Comparison of ENCODE assay signal across 11 cellular contexts in genomic region chr1:232962761-232963357, GRCh38. TPM values are rescaled to one million over a fixed set of nuclear protein-coding genes. Genes with fewer than 3 reads are reported as not detected.
A peak's percentile ranks its signal among the peaks of the same experiment; 100 is the strongest.
DNase-seq lines count a peak whose midpoint lies in the region; ATAC-seq and TF ChIP-seq lines count a peak whose summit lies in the region.
"Had no signal": no experiment of that assay in that cellular context is flagged by ENCODE, and none has a peak within 500 bp of the region (broad histone marks: within the 10 kb centered on the region; RNA-seq: fewer than 3 reads in every experiment).

No MANE protein-coding gene starts in this region.

- intact Hi-C loops in colonic mucosa (cut with DNase I) (loop anchor here (5.0 kb wide), 1 partner anchor 331 kb away; the partner anchor contains the start of gene SIPA1L2), transverse colon (cut with DNase I; ENCODE audit: low total_unique reads) (no loop called here)

- H3K9me3 Mint-ChIP-seq in naive thymus-derived CD8-positive, alpha-beta T cell = peaks cover 0 to 11% (median 6%) of the 10 kb centered on the region in 9 donors

- no peak overlapping the region for H2BK15ac ChIP-seq in mesenchymal stem cell (ENCODE audit: low read depth, poor library complexity, severe bottlenecking)

- peaks cover 39% of the 10 kb centered on the region for H3K79me1 ChIP-seq in mesenchymal stem cell (replicated peaks; ENCODE audit: low read length, poor library complexity, severe bottlenecking)

- no peak overlapping the region for H3K18ac ChIP-seq in mesenchymal stem cell (ENCODE audit: low read depth in 1 of 2, low read length in 2 of 2)

- H4K8ac ChIP-seq in mesenchymal stem cell (ENCODE audit: low read length) = no peak overlapping the region

- no peak overlapping the region for H2BK120ac ChIP-seq in mesenchymal stem cell (ENCODE audit: low read depth, low read length)

- no peak for TF ChIP-seq EP300 in transverse colon (IDR thresholded peaks at IDR 0.05; ENCODE audit: low read depth)

- no peak overlapping the region for H3K14ac ChIP-seq in mesenchymal stem cell (ENCODE audit: low read length in 2 of 2)

- in situ Hi-C loops in transverse colon (cut with MboI; ENCODE audit: low pct_ligation_motif_present in 1 of 4, low pct_unique_long_range_greater_than_20kb in 1 of 4, low sequenced_read_pairs in 3 of 4) = loop anchor here in 2 of 4 donors (25.0 kb wide), 1 partner anchor 326 kb away; the partner anchor contains the start of gene SIPA1L2 (in 2 of the 2)

- H3K9me3 ChIP-seq in colonic mucosa (no peaks in the 10 kb centered on the region), mesenchymal stem cell (ENCODE audit: control insufficient read depth, low read length) (peaks cover 7% of the 10 kb centered on the region), transverse colon (peaks cover 5 to 6% of the 10 kb centered on the region in 2 donors)
- H3K9me3 ChIP-seq: prostate gland, SJSA1 had no signal

- peak overlapping the region in 3 of 10 donors; percentile 55 to 72 (median 57) for H3K4me3 Mint-ChIP-seq in naive thymus-derived CD8-positive, alpha-beta T cell

- no peak overlapping the region for H2AK5ac ChIP-seq in mesenchymal stem cell (ENCODE audit: low read length, severe bottlenecking)

- no peak overlapping the region for H4K91ac ChIP-seq in mesenchymal stem cell (ENCODE audit: low read length)

- H3K27ac Mint-ChIP-seq in naive thymus-derived CD8-positive, alpha-beta T cell = peak overlapping the region in 4 of 10 donors; percentile 11 to 66 (median 54)

- H3K9ac ChIP-seq in colonic mucosa (ENCODE audit: low read depth in 2 of 2, low read length in 2 of 2) (no peak overlapping the region), mesenchymal stem cell (ENCODE audit: low read length) (peak overlapping the region; percentile 83)

- H3K36me3 ChIP-seq in colonic mucosa = no peaks in the 10 kb centered on the region
- peaks cover 32 to 42% of the 10 kb centered on the region in 2 experiments for H3K36me3 ChIP-seq in mesenchymal stem cell (ENCODE audit: control insufficient read depth in 1 of 2, insufficient read depth in 2 of 2, low read depth in 1 of 2, low read length in 2 of 2)
- H3K36me3 ChIP-seq in transverse colon = peaks cover 0 to 19% (median under 1%) of the 10 kb centered on the region in 4 donors
- H3K36me3 ChIP-seq: prostate gland had no signal

- H3K4me1 Mint-ChIP-seq in naive thymus-derived CD8-positive, alpha-beta T cell = peaks cover 14 to 41% (median 34%) of the 10 kb centered on the region in 4 donors

- H3K4me2 ChIP-seq in mesenchymal stem cell (ENCODE audit: low read length, poor library complexity, severe bottlenecking) = no peak overlapping the region

- DNase-seq in M059J (ENCODE audit: low read depth) (peak; percentile 44), colonic mucosa (no peak), mesenchymal stem cell (no peak), transverse colon (no peak), ecto neural progenitor cell (ENCODE audit: low spot score) (no peak), NCI-H146 (lab: John Stamatoyannopoulos, UW) (no peak)
- no peak for DNase-seq in naive thymus-derived CD8-positive, alpha-beta T cell
- DNase-seq: NCI-H2081 treated with DMSO at 0.1 percent for 48 hours, WERI-Rb-1 had no signal

- no peaks in the 10 kb centered on the region for H3K27me3 ChIP-seq in colonic mucosa
- no peaks in the 10 kb centered on the region for H3K27me3 ChIP-seq in mesenchymal stem cell (ENCODE audit: control insufficient read depth in 1 of 2, insufficient read depth in 1 of 2, low read length in 2 of 2)
- H3K27me3 ChIP-seq in transverse colon = no peaks in the 10 kb centered on the region
- H3K27me3 ChIP-seq: SJSA1 had no signal

- H2AFZ ChIP-seq in mesenchymal stem cell (ENCODE audit: low read depth, low read length) = no peak overlapping the region

- POLR2A ChIA-PET in naive thymus-derived CD8-positive, alpha-beta T cell (lab: Charles Lee) = no interaction called here

- 79% methylated on average over 3 of the region's 3 CpGs for WGBS in mesenchymal stem cell
- WGBS in transverse colon (ENCODE audit: low coverage in 1 of 2), 2 donors = 74 to 76% methylated on average over 3 of the region's 3 CpGs

- ATAC-seq in naive thymus-derived CD8-positive, alpha-beta T cell = no peak

- H3K36me3 Mint-ChIP-seq in naive thymus-derived CD8-positive, alpha-beta T cell = peaks cover 14 to 75% (median 39%) of the 10 kb centered on the region in 3 donors

- H3K27ac ChIP-seq in colonic mucosa = peak overlapping the region; percentile 17
- peak overlapping the region; percentile 52 for H3K27ac ChIP-seq in mesenchymal stem cell (ENCODE audit: low read length, poor library complexity, severe bottlenecking)
- peak overlapping the region in 3 of 4 donors; percentile 25 to 31 (median 31) for H3K27ac ChIP-seq in transverse colon
- H3K27ac ChIP-seq: SJSA1, WERI-Rb-1 had no signal

- H3K23ac ChIP-seq in mesenchymal stem cell (ENCODE audit: low read length in 2 of 2) = no peak overlapping the region

- H3K4me3 ChIP-seq in colonic mucosa (no peak overlapping the region), mesenchymal stem cell (ENCODE audit: insufficient read depth in 1 of 2, low read depth in 1 of 2, low read length in 2 of 2) (peak overlapping the region in 1 of 2 experiments; percentile 64), transverse colon (no peak overlapping the region)
- H3K4me3 ChIP-seq: prostate gland, SJSA1 had no signal

- no peaks in the 10 kb centered on the region for H3K27me3 Mint-ChIP-seq in naive thymus-derived CD8-positive, alpha-beta T cell

- TF ChIP-seq CTCF in colonic mucosa (IDR thresholded peaks at IDR 0.05) (no peak), transverse colon (IDR thresholded peaks at IDR 0.05) (no peak)

- no peak overlapping the region for H2BK12ac ChIP-seq in mesenchymal stem cell (ENCODE audit: low read length in 2 of 2)

- H3K4me1 ChIP-seq in colonic mucosa = no peaks in the 10 kb centered on the region
- peaks cover 2% of the 10 kb centered on the region for H3K4me1 ChIP-seq in mesenchymal stem cell (ENCODE audit: control insufficient read depth, insufficient read depth, low read depth, low read length)
- H3K4me1 ChIP-seq in transverse colon = peaks cover 0 to 32% (median 8%) of the 10 kb centered on the region in 4 donors
- H3K4me1 ChIP-seq: prostate gland, SJSA1 had no signal

- TF ChIP-seq POLR2A in transverse colon (IDR thresholded peaks at IDR 0.05) = no peak

- no peak overlapping the region for H3K4ac ChIP-seq in mesenchymal stem cell (ENCODE audit: low read depth in 1 of 2, low read length in 2 of 2)

- H2BK5ac ChIP-seq in mesenchymal stem cell (ENCODE audit: low read depth, low read length, poor library complexity, severe bottlenecking) = no peak overlapping the region

RNA-seq across cellular contexts. Expression of gene NTPCR, which starts 12.4 kb away (rescaled TPM):
- 67.2 and 92.3 TPM in 2 replicates for total RNA-seq in M059J (2014; rRNA removed; shearing (Covaris generic))
- total RNA-seq in colonic mucosa (10 to 100 TPM; 57.0 to 64.8 TPM), transverse colon (10 to 100 TPM; 13.5 to 53.3 (median 37.2) TPM)
- 33.9 TPM for polyA plus RNA-seq in mesenchymal stem cell (2013, experiment 1 of 2)
- 34.1 TPM for polyA plus RNA-seq in mesenchymal stem cell (2013, experiment 2 of 2)
- 10 to 100 TPM; 15.1 to 16.6 TPM for total RNA-seq in naive thymus-derived CD8-positive, alpha-beta T cell
- 10 to 100 TPM; 29.5 to 91.1 (median 37.6) TPM for polyA plus RNA-seq in naive thymus-derived CD8-positive, alpha-beta T cell
